8 cellular contexts compared by ENCODE assay signal in the genomic region with DNA sequence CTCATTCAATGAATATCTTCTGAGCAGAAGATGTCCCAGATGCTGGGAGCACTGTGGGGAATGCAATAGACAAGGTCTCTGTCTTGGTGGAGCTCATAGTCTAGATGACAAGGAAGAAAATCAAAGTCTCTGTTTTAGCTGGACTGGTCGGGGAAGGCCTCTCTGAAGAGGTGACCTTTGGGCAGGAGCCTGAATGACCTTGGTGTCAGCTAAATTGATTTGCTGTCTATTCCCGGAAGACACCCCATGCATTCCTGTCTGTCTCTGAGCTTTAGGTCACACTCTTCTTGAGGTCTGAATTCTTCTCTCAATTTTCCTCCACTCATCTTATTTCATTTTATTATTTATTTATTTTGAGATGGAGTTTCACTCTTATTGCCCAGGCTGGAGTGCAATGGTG. TPM values are rescaled to one million over a fixed set of nuclear protein-coding genes. Genes with fewer than 3 reads are reported as not detected.
"Had no signal": no experiment of that assay in that cellular context is flagged by ENCODE, and none has a peak within 500 bp of the region (broad histone marks: within the 10 kb centered on the region; RNA-seq: fewer than 3 reads in every experiment).

No MANE protein-coding gene starts in this region.

- ATAC-seq: K562 had no signal

- H3K4me3 ChIP-seq: K562 had no signal

- DNase-seq: IMR-90, KBM-7, KG1 had no signal

- H3K27ac ChIP-seq: HL-60 had no signal

- FAIRE-seq: HTR-8/SVneo, K562 had no signal

RNA-seq across cellular contexts. Expression of a gene that starts 14.5 kb away (rescaled TPM):
- total RNA-seq: HT1080, IMR-90, K562 had no signal
- polyA plus RNA-seq: IgD-negative memory B cell, IMR-90, K562 had no signal
